10 cellular contexts compared by ENCODE assay signal in the genomic region with DNA sequence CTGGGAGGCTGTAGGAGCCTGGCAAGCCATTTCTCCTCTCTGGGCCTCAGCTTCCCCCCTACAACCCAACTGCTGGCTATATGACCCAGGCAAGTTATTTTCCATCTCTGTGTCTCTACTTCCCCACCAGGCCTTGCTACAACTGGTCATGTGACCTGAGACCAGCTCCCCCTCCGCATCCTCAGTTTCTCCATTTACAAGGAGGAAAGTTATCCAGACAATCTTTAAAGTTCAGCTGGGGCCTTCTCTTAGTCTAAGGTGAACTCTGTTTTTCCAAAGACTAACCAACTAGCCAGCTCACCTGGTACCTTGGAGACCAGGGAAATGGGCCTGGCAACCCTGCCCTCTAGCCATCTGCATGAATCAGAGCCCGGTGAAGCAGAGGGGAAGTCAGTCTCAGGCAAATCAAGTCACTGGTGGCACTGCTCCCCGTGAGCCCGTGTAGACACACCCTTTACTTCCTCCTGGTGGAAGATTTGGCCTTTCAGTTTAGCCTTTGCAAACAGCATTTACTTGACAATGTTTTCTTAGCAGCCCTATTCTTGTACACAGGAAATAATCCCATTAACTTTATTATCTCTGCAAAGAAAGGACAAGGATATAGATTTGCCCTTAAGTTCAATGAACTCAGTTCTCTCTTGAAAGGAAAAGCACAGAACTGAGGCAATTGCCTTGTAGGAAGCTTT.
DNase-seq lines count a peak whose midpoint lies in the region; ATAC-seq and TF ChIP-seq lines count a peak whose summit lies in the region.
"Had no signal": no experiment of that assay in that cellular context is flagged by ENCODE, and none has a peak within 500 bp of the region (broad histone marks: within the 10 kb centered on the region; RNA-seq: fewer than 3 reads in every experiment).

No MANE protein-coding gene starts in this region.

- DNase-seq in HCEC 1CT (peak; percentile 20), NOMO-1 treated with DMSO at 0.1 percent for 48 hours (lab: John Stamatoyannopoulos, UW; ENCODE audit: unreplicated experiment) (peak; percentile 81), colonic mucosa (peak; percentile 74), renal cortical epithelial cell (ENCODE audit: low read depth) (peak; percentile 69), NK-92 (lab: John Stamatoyannopoulos, UW; ENCODE audit: unreplicated experiment) (no peak), AG08395 (ENCODE audit: low spot score) (no peak), superior temporal gyrus (ENCODE audit: extremely low spot score) (no peak)
- DNase-seq: midbrain had no signal

- no peak overlapping the region for H3K4me3 ChIP-seq in colonic mucosa
- H3K4me3 ChIP-seq: tibial artery had no signal

- peak overlapping the region in 1 of 2 donors; percentile 35 for H3K9ac ChIP-seq in colonic mucosa (ENCODE audit: low read depth in 2 of 2, low read length in 2 of 2)

- TF ChIP-seq CTCF in colonic mucosa (IDR thresholded peaks at IDR 0.05), result no peak

- H3K27me3 ChIP-seq in colonic mucosa, result no peaks in the 10 kb centered on the region
- H3K27me3 ChIP-seq: tibial artery had no signal

- no peaks in the 10 kb centered on the region for H3K9me3 ChIP-seq in colonic mucosa
- H3K9me3 ChIP-seq: tibial artery had no signal

- intact Hi-C loops in colonic mucosa (cut with DNase I), result no loop called here

- H3K36me3 ChIP-seq in colonic mucosa, result no peaks in the 10 kb centered on the region
- H3K36me3 ChIP-seq: tibial artery had no signal

- no peak for ATAC-seq in GM18520 (IDR thresholded peaks at IDR 0.05; ENCODE audit: unreplicated experiment)

- H3K4me1 ChIP-seq in colonic mucosa, result peaks cover 11% of the 10 kb centered on the region

- H3K27ac ChIP-seq in colonic mucosa, result peak overlapping the region; percentile 82
- H3K27ac ChIP-seq: tibial artery had no signal

Comparison
In these comparisons a context has a peak if more than half of its experiments do, and no peak if none do; other contexts are left out.
1. DNase-seq: peak in HCEC 1CT (single experiment), NOMO-1 treated with DMSO at 0.1 percent for 48 hours (single experiment), colonic mucosa (single experiment) and renal cortical epithelial cell (single experiment); none in NK-92 (single experiment), AG08395 (single experiment) and superior temporal gyrus (single experiment).